24 cellular contexts compared by ENCODE assay signal in the genomic region with DNA sequence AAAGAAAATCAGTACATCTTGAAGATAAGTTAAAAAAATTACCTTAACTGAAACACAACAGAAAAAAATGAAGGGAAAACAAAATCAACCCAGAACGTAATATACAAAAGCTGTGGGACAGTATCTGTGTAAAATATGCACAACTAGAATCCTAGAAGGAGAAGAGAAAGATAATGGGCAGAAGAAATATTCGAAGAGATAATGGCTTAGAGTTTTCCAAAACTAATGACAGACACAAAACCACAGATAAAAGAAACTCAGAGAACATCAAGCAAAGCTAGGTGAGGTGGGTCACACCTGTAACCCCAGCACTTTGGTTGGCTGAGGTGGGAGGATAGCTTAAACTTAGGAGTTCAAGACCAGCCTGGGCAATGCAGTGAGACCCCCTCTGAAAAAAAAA.
DNase-seq lines count a peak whose midpoint lies in the region; ATAC-seq, FAIRE-seq and TF ChIP-seq lines count a peak whose summit lies in the region.
"Had no signal": no experiment of that assay in that cellular context is flagged by ENCODE, and none has a peak within 500 bp of the region (broad histone marks: within the 10 kb centered on the region; RNA-seq: fewer than 3 reads in every experiment).

No MANE protein-coding gene starts in this region.

- no peak for FAIRE-seq in K562 (lab: Jason Lieb, UNC)
- FAIRE-seq: A204.1, D721Med, G401.6, GM12891, GM19239 had no signal

- H3K9me3 ChIP-seq in HEK293 (ENCODE audit: control insufficient read depth, insufficient read depth, low read depth, low read length) (no peaks in the 10 kb centered on the region), T-helper 17 cell (ENCODE audit: control insufficient read depth, low read length, poor library complexity, severe bottlenecking) (no peaks in the 10 kb centered on the region), K562 (replicated peaks; ENCODE audit: control insufficient read depth, insufficient read depth, low read depth, low read length) (no peaks in the 10 kb centered on the region), gastrocnemius medialis (no peaks in the 10 kb centered on the region), ascending aorta (no peaks in the 10 kb centered on the region)
- H3K9me3 ChIP-seq: BE2C, BLaER1, Caco-2 had no signal

- no peaks in the 10 kb centered on the region for H3K9me1 ChIP-seq in K562 (ENCODE audit: control insufficient read depth, insufficient read depth, low read length)

- H3K4me1 Mint-ChIP-seq in T-helper 17 cell (peaks cover 8% of the 10 kb centered on the region), osteocyte (ENCODE audit: unreplicated experiment) (peaks cover 22% of the 10 kb centered on the region), MCF 10A (ENCODE audit: insufficient read depth, unreplicated experiment) (no peaks in the 10 kb centered on the region)

- no peaks in the 10 kb centered on the region for H4K20me1 ChIP-seq in K562 (replicated peaks; ENCODE audit: control insufficient read depth, insufficient read depth, low read length)
- H4K20me1 ChIP-seq: BLaER1 had no signal

- H3K36me3 ChIP-seq in HEK293 (ENCODE audit: control insufficient read depth in 2 of 2, insufficient read depth in 1 of 2, low read length in 2 of 2) (no peaks in the 10 kb centered on the region; a peak in 2 of 3 replicates), K562 (ENCODE audit: control insufficient read depth, insufficient read depth, low read length) (no peaks in the 10 kb centered on the region), gastrocnemius medialis (no peaks in the 10 kb centered on the region), ascending aorta (no peaks in the 10 kb centered on the region)
- H3K36me3 ChIP-seq: BE2C, BLaER1 had no signal

- no peak overlapping the region for H3K4me2 ChIP-seq in K562 (ENCODE audit: insufficient read depth, low read length)
- H3K4me2 ChIP-seq: BLaER1 had no signal

- H3K4me3 Mint-ChIP-seq in T-helper 17 cell (no peak overlapping the region), osteocyte (ENCODE audit: unreplicated experiment) (no peak overlapping the region), MCF 10A (ENCODE audit: unreplicated experiment) (no peak overlapping the region)
- H3K4me3 Mint-ChIP-seq: CD4-positive, alpha-beta T cell; CD8-positive, alpha-beta T cell had no signal

- no peak overlapping the region for H3K27ac ChIP-seq in HEK293 (ENCODE audit: extremely low read depth, low read depth, low read length)
- no peak overlapping the region for H3K27ac ChIP-seq in K562 (ENCODE audit: extremely low read depth, low read depth, low read length)
- no peak overlapping the region for H3K27ac ChIP-seq in gastrocnemius medialis
- no peak overlapping the region for H3K27ac ChIP-seq in ascending aorta
- H3K27ac ChIP-seq: BLaER1, C4-2B had no signal

- in situ Hi-C loops in K562 (cut with MboI) (no loop called here), gastrocnemius medialis (cut with MboI; ENCODE audit: low sequenced_read_pairs in 4 of 4) (no loop called here)

- DNase-seq in T-helper 17 cell (no peak), K562 (ENCODE audit: extremely low read depth in 1 of 4, low spot score in 3 of 4) (no peak), osteocyte (ENCODE audit: extremely low spot score, unreplicated experiment) (no peak), gastrocnemius medialis (no peak), MCF 10A (ENCODE audit: unreplicated experiment) (no peak), C1 segment of cervical spinal cord (lab: John Stamatoyannopoulos, UW) (no peak), ascending aorta (ENCODE audit: low spot score in 2 of 2) (no peak)
- DNase-seq: 8988T; ACHN; BE2C; Caco-2; Calu3; CD4-positive, alpha-beta T cell; CD8-positive, alpha-beta T cell; DMS79 treated with DMSO at 0.1 percent for 48 hours; GF-D8 had no signal

- no peak for TF ChIP-seq POLR2A in K562 (conservative IDR thresholded peaks at IDR 0.05)
- no peak for TF ChIP-seq POLR2A in gastrocnemius medialis (IDR thresholded peaks at IDR 0.05)

- H3K4me1 ChIP-seq in HEK293 (ENCODE audit: control insufficient read depth, insufficient read depth, low read length) (no peaks in the 10 kb centered on the region), K562 (replicated peaks in 1 of 2; ENCODE audit: control insufficient read depth in 2 of 2, insufficient read depth in 2 of 2, low read length in 2 of 2) (peaks cover 0 to 10% of the 10 kb centered on the region in 2 experiments; a peak in 3 of 5 replicates), gastrocnemius medialis (no peaks in the 10 kb centered on the region), ascending aorta (peaks cover 0 to 2% of the 10 kb centered on the region in 2 donors)
- H3K4me1 ChIP-seq: BE2C, BLaER1 had no signal

- no peak for ATAC-seq in T-helper 17 cell
- no peak for ATAC-seq in K562
- no peak for ATAC-seq in gastrocnemius medialis
- ATAC-seq: CD8-positive, alpha-beta T cell had no signal

- H3K27me3 Mint-ChIP-seq in T-helper 17 cell (no peaks in the 10 kb centered on the region), osteocyte (ENCODE audit: unreplicated experiment) (no peaks in the 10 kb centered on the region), MCF 10A (ENCODE audit: insufficient read depth, unreplicated experiment) (no peaks in the 10 kb centered on the region)
- H3K27me3 Mint-ChIP-seq: CD4-positive, alpha-beta T cell had no signal

- no peak overlapping the region for H2AFZ ChIP-seq in K562 (ENCODE audit: low read depth, low read length)

- no peak for TF ChIP-seq RAD21 in K562 (CRISPR knock-in tag; conservative IDR thresholded peaks at IDR 0.05 in 1 of 2, IDR thresholded peaks at IDR 0.05 in 1 of 2)

- H3K79me2 ChIP-seq in K562 (ENCODE audit: control insufficient read depth, insufficient read depth, low read length) = no peaks in the 10 kb centered on the region

- H3K9ac ChIP-seq in K562 (ENCODE audit: insufficient read depth in 1 of 2, low read depth in 2 of 2, low read length in 2 of 2) = no peak overlapping the region
- H3K9ac ChIP-seq: BLaER1 had no signal

- H3K27ac Mint-ChIP-seq in T-helper 17 cell (peak overlapping the region; percentile 83), osteocyte (ENCODE audit: unreplicated experiment) (peak overlapping the region; percentile 29), MCF 10A (ENCODE audit: low read depth, unreplicated experiment) (no peak overlapping the region)
- H3K27ac Mint-ChIP-seq: CD4-positive, alpha-beta T cell; CD8-positive, alpha-beta T cell had no signal

- no TSS peak for BruUV-seq in K562 (replicated peaks; lab: Mats Ljungman, UMichigan)
- BruUV-seq in MCF 10A (replicated peaks; lab: Mats Ljungman, UMichigan) = no TSS peak

- TF ChIP-seq EP300 in K562 (IDR thresholded peaks at IDR 0.05; ENCODE audit: low read length) = no peak

- TF ChIP-seq CTCF in HEK293 (tag by site-specific recombination; IDR thresholded peaks at IDR 0.05) = no peak
- TF ChIP-seq CTCF in K562 (IDR thresholded peaks at IDR 0.05 in 2 of 3, conservative IDR thresholded peaks at IDR 0.05 in 1 of 3; ENCODE audit: insufficient read depth in 2 of 3, low read depth in 1 of 3, low read length in 3 of 3) = no peak
- no peak for TF ChIP-seq CTCF in osteocyte (IDR thresholded peaks at IDR 0.05)
- TF ChIP-seq CTCF in gastrocnemius medialis (IDR thresholded peaks at IDR 0.05 in 4 of 5, conservative IDR thresholded peaks at IDR 0.05 in 1 of 5) = no peak
- TF ChIP-seq CTCF in MCF 10A (IDR thresholded peaks at IDR 0.05; ENCODE audit: unreplicated experiment) = no peak
- no peak for TF ChIP-seq CTCF in ascending aorta (IDR thresholded peaks at IDR 0.05)

- no peaks in the 10 kb centered on the region for H3K27me3 ChIP-seq in K562 (ENCODE audit: control insufficient read depth in 2 of 2, insufficient read depth in 2 of 2, low read length in 2 of 2)
- no peaks in the 10 kb centered on the region for H3K27me3 ChIP-seq in gastrocnemius medialis
- no peaks in the 10 kb centered on the region for H3K27me3 ChIP-seq in ascending aorta
- H3K27me3 ChIP-seq: BE2C, BLaER1 had no signal

- POLR2A ChIA-PET in HEK293 (lab: Yijun Ruan, JAX) = interaction anchor here (0.7 kb wide), 1 partner anchor 240 kb away, joined by 4 read pairs; no protein-coding TSS in a partner anchor
- POLR2A ChIA-PET in K562 (lab: Yijun Ruan, JAX) = no interaction called here
- POLR2A ChIA-PET in MCF 10A (lab: Yijun Ruan, JAX) = interaction anchor here (0.7 to 1.4 kb wide), 2 partner anchors 9 to 10 kb away, joined by 3 read pairs; no protein-coding TSS in a partner anchor

- H3K36me3 Mint-ChIP-seq in T-helper 17 cell (ENCODE audit: low read depth) = peaks cover 4% of the 10 kb centered on the region
- H3K36me3 Mint-ChIP-seq in osteocyte (ENCODE audit: unreplicated experiment) = peaks cover 17% of the 10 kb centered on the region
- peaks cover 6% of the 10 kb centered on the region for H3K36me3 Mint-ChIP-seq in MCF 10A (ENCODE audit: insufficient read depth, unreplicated experiment)

- intact Hi-C loops in K562 (cut with micrococcal nuclease) = no loop called here
- intact Hi-C loops in gastrocnemius medialis (cut with DNase I; ENCODE audit: low total_unique reads) = no loop called here
- intact Hi-C loops in MCF 10A (cut with micrococcal nuclease) = no loop called here
- intact Hi-C loops in ascending aorta (cut with DNase I) = no loop called here

- no peak overlapping the region for H3K4me3 ChIP-seq in HEK293 (ENCODE audit: low read depth, low read length)
- H3K4me3 ChIP-seq in K562 = no peak overlapping the region
- H3K4me3 ChIP-seq in gastrocnemius medialis = no peak overlapping the region
- no peak overlapping the region for H3K4me3 ChIP-seq in ascending aorta
- H3K4me3 ChIP-seq: BLaER1 had no signal

- CTCF ChIA-PET in HEK293 (lab: Yijun Ruan, JAX) (interaction anchor here (0.5 kb wide), 1 partner anchor 293 kb away, joined by 4 read pairs; no protein-coding TSS in a partner anchor), K562 (lab: Yijun Ruan, JAX; ENCODE audit: low intra/inter-chr PET ratio) (no interaction called here), MCF 10A (lab: Yijun Ruan, JAX) (no interaction called here)

- WGBS in K562 (ENCODE audit: insufficient coverage, low coverage, missing lambda C conversion rate) = 68% methylated on average over 2 of the region's 2 CpGs

- H3K9me3 Mint-ChIP-seq in osteocyte (ENCODE audit: unreplicated experiment) (peaks cover 5% of the 10 kb centered on the region), MCF 10A (ENCODE audit: unreplicated experiment) (no peaks in the 10 kb centered on the region)
- H3K9me3 Mint-ChIP-seq: CD4-positive, alpha-beta T cell; CD8-positive, alpha-beta T cell had no signal

TF ChIP-seq in HEK293, 187 proteins besides CTCF, POLR2A, EP300 and RAD21 (continues in another document):
- TF ChIP-seq ZNF266 (tag by site-specific recombination; IDR thresholded peaks at IDR 0.05; ENCODE audit: low read depth) = no peak
- TF ChIP-seq ZNF558 (tag by site-specific recombination; IDR thresholded peaks at IDR 0.05) = peak; percentile 98

TF ChIP-seq in K562, 482 proteins besides CTCF, POLR2A, EP300 and RAD21:
- peak; percentile 82 for TF ChIP-seq EWSR1 (IDR thresholded peaks at IDR 0.05; ENCODE audit: borderline replicate concordance, low read depth, partially characterized antibody)
- no peak for TF ChIP-seq CREB1 (IDR thresholded peaks at IDR 0.05)
- TF ChIP-seq CREB1 (CRISPR knock-in tag; IDR thresholded peaks at IDR 0.05) = no peak
